In the genomic region with DNA sequence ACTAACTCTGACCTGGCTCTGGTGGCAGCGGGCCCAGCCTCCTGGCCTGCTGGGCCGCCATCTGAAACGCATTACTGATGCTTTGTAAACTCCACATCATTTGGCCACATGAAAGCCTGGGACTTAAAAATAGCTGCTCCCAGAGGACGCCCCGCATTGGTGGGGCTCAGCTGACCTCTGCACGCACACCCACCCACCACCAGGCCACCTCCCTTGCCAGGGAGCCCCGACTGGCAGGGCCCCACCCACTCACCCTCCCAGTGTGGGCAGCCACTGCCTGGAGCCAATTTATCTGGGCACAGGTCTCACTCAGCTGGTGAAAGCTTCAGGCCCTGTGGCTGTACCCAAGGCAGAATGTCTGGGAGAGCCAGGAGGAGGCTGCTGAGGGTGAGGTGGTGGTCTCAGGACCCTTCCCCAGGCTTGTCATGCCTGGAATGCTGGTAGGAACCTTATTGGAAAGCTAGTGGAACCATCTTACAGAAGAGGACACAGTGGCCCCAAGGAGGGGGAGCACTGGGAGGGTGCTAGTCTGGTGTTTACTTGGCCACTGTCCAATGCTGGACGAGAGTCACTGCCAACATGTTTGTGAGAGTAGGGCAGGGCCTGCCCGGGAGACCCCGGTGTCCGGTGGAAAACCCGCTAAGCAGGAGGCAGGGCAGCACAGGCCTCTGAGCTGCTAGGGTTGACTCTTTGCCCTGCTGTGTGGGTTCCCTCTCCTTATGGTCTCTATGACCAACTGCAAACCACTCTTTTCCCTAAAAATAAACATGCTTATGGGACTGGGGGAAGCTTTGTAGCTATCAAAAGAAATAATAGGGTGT, we compare ENCODE assay signal across 9 cellular contexts. TPM values are rescaled to one million over a fixed set of nuclear protein-coding genes. Genes with fewer than 3 reads are reported as not detected.
DNase-seq lines count a peak whose midpoint lies in the region; ATAC-seq, FAIRE-seq and TF ChIP-seq lines count a peak whose summit lies in the region.
"Had no signal": no experiment of that assay in that cellular context is flagged by ENCODE, and none has a peak within 500 bp of the region (broad histone marks: within the 10 kb centered on the region; RNA-seq: fewer than 3 reads in every experiment).

No MANE protein-coding gene starts in this region.

- H3K79me2 ChIP-seq in ACC112 (ENCODE audit: control insufficient read depth, insufficient read depth, low read length, unreplicated experiment): no peaks in the 10 kb centered on the region

- H3K4me3 ChIP-seq in ACC112 (ENCODE audit: low read depth, low read length) (peak overlapping the region; percentile 15; the same call in 1 of the 2 replicates), bronchial epithelial cell (ENCODE audit: low read depth, low read length) (no peak overlapping the region)

- no peaks in the 10 kb centered on the region for H3K36me3 ChIP-seq in ACC112 (ENCODE audit: insufficient read depth, low read length)
- H3K36me3 ChIP-seq in bronchial epithelial cell (ENCODE audit: control insufficient read depth, insufficient read depth, low read length): no peaks in the 10 kb centered on the region

- H2AFZ ChIP-seq in ACC112 (ENCODE audit: low read length, unreplicated experiment): no peak overlapping the region

- no peak for TF ChIP-seq EP300 in Ishikawa (IDR thresholded peaks at IDR 0.05; ENCODE audit: borderline replicate concordance)

- ATAC-seq in GM21717 (IDR thresholded peaks at IDR 0.05; ENCODE audit: unreplicated experiment): no peak

- H3K27ac ChIP-seq in ACC112 (ENCODE audit: low read depth, low read length): peak overlapping the region; percentile 95

- DNase-seq in bronchial epithelial cell (ENCODE audit: low read depth): peak; percentile 63
- peak; percentile 64 for DNase-seq in medulla oblongata (ENCODE audit: extremely low spot score)
- no peak for DNase-seq in NCI-H2227 (lab: John Stamatoyannopoulos, UW; ENCODE audit: unreplicated experiment)
- no peak for DNase-seq in foreskin melanocyte
- DNase-seq in ureter (ENCODE audit: low spot score): no peak
- DNase-seq: naive B cell had no signal

- H3K4me1 ChIP-seq in ACC112 (ENCODE audit: control insufficient read depth, insufficient read depth, low read length, unreplicated experiment): peaks cover 53% of the 10 kb centered on the region

- H3K27me3 ChIP-seq in ACC112 (ENCODE audit: insufficient read depth, low read length): no peaks in the 10 kb centered on the region
- no peaks in the 10 kb centered on the region for H3K27me3 ChIP-seq in bronchial epithelial cell (ENCODE audit: control insufficient read depth, insufficient read depth, low read length)

- FAIRE-seq in bronchial epithelial cell (lab: Jason Lieb, UNC): no peak

- no peak for TF ChIP-seq CTCF in bronchial epithelial cell (IDR thresholded peaks at IDR 0.05; ENCODE audit: insufficient read depth, low read length, severe bottlenecking)

- TF ChIP-seq RAD21 in Ishikawa (IDR thresholded peaks at IDR 0.05; ENCODE audit: low read depth): no peak

TF ChIP-seq in Ishikawa, 13 proteins besides CTCF, POLR2A, EP300 and RAD21:
- TF ChIP-seq YY1 (IDR thresholded peaks at IDR 0.05; ENCODE audit: low read depth): no peak
- no peak for TF ChIP-seq NFIC (IDR thresholded peaks at IDR 0.05)
- TF ChIP-seq EGR1 (IDR thresholded peaks at IDR 0.05): no peak
- TF ChIP-seq ZBTB7A (IDR thresholded peaks at IDR 0.05; ENCODE audit: low read depth): 0 out of 2 replicates have a peak, but pooled peaks have one; percentile 43

RNA-seq across cellular contexts. Expression of a gene that starts 10.9 kb away (rescaled TPM):
- under 0.01 and 0.13 TPM in 2 replicates for total RNA-seq in bronchial epithelial cell
- total RNA-seq in ureter: 3.6 TPM

RNA-seq across cellular contexts. Expression of a gene that starts 51.3 kb away (rescaled TPM):
- 157 and 293 TPM in 2 replicates for total RNA-seq in bronchial epithelial cell
- 324 TPM for total RNA-seq in ureter

Comparison
In these comparisons a context has a peak if more than half of its experiments do, and no peak if none do; other contexts are left out.
1. DNase-seq: peak in bronchial epithelial cell (single experiment) and medulla oblongata (single experiment); none in NCI-H2227 (single experiment), foreskin melanocyte (single experiment) and ureter (single experiment).